In genomic region chr4:88008624-88009235, GRCh38 we compare ENCODE assay signal across 8 cellular contexts. TPM values are rescaled to one million over a fixed set of nuclear protein-coding genes. Genes with fewer than 3 reads are reported as not detected.
A peak's percentile ranks its signal among the peaks of the same experiment; 100 is the strongest.
DNase-seq lines count a peak whose midpoint lies in the region; ATAC-seq lines count a peak whose summit lies in the region.

No MANE protein-coding gene starts in this region.

- H3K4me1 ChIP-seq in ACC112 (ENCODE audit: control insufficient read depth, insufficient read depth, low read length, unreplicated experiment) (peaks cover 34% of the 10 kb centered on the region), iPS-15b (ENCODE audit: control insufficient read depth, insufficient read depth, low read length) (peaks cover 23% of the 10 kb centered on the region)

- H3K27ac ChIP-seq in ACC112 (ENCODE audit: low read depth, low read length): peak overlapping the region; percentile 48; the same call in 1 of the 2 replicates

- H3K4me1 Mint-ChIP-seq in activated T-helper 1 cell treated with anti-CD3 and anti-CD28 coated beads, Interleukin-12 subunit alpha, Interleukin-12 subunit beta, Interleukin-2, Interleukin-4 antibody, amounts not matched to agents 30 ng/mL and 10 ng/mL and 1 ng/mL, durations not matched to agents 14 hours and 24 hours and 36 hours (ENCODE audit: low read depth): peaks cover 50% of the 10 kb centered on the region
- peaks cover 30% of the 10 kb centered on the region for H3K4me1 Mint-ChIP-seq in stimulated activated memory B cell treated with anti-CD40 and anti-IgM and Interleukin-4, amounts not matched to agents 10 μg/mL and 1 μg/mL and 100 μg/mL, for 72 hours

- H3K27me3 ChIP-seq in ACC112 (ENCODE audit: insufficient read depth, low read length) (no peaks in the 10 kb centered on the region), iPS-15b (ENCODE audit: control insufficient read depth, insufficient read depth, low read length) (peaks cover 27% of the 10 kb centered on the region)

- peaks cover 5% of the 10 kb centered on the region for H3K36me3 Mint-ChIP-seq in activated T-helper 1 cell treated with anti-CD3 and anti-CD28 coated beads, Interleukin-12 subunit alpha, Interleukin-12 subunit beta, Interleukin-2, Interleukin-4 antibody, amounts not matched to agents 30 ng/mL and 10 ng/mL and 1 ng/mL, durations not matched to agents 14 hours and 24 hours and 36 hours (ENCODE audit: low read depth)
- H3K36me3 Mint-ChIP-seq in stimulated activated memory B cell treated with anti-CD40 and anti-IgM and Interleukin-4, amounts not matched to agents 10 μg/mL and 1 μg/mL and 100 μg/mL, for 72 hours: no peaks in the 10 kb centered on the region

- no peak for ATAC-seq in stimulated activated memory B cell treated with anti-CD40 and anti-IgM and Interleukin-4, amounts not matched to agents 10 μg/mL and 1 μg/mL and 100 μg/mL, for 72 hours

- H3K36me3 ChIP-seq in ACC112 (ENCODE audit: insufficient read depth, low read length): no peaks in the 10 kb centered on the region
- no peaks in the 10 kb centered on the region for H3K36me3 ChIP-seq in iPS-15b (ENCODE audit: control insufficient read depth, insufficient read depth, low read length)

- H3K4me3 ChIP-seq in ACC112 (ENCODE audit: low read depth, low read length) (peak overlapping the region; percentile 97), iPS-15b (ENCODE audit: low read depth, low read length) (peak overlapping the region; percentile 77)

- no peaks in the 10 kb centered on the region for H3K9me3 Mint-ChIP-seq in activated T-helper 1 cell treated with anti-CD3 and anti-CD28 coated beads, Interleukin-12 subunit alpha, Interleukin-12 subunit beta, Interleukin-2, Interleukin-4 antibody, amounts not matched to agents 30 ng/mL and 10 ng/mL and 1 ng/mL, durations not matched to agents 14 hours and 24 hours and 36 hours
- H3K9me3 Mint-ChIP-seq in stimulated activated memory B cell treated with anti-CD40 and anti-IgM and Interleukin-4, amounts not matched to agents 10 μg/mL and 1 μg/mL and 100 μg/mL, for 72 hours: no peaks in the 10 kb centered on the region

- peak overlapping the region; percentile 89 for H3K4me3 Mint-ChIP-seq in activated T-helper 1 cell treated with anti-CD3 and anti-CD28 coated beads, Interleukin-12 subunit alpha, Interleukin-12 subunit beta, Interleukin-2, Interleukin-4 antibody, amounts not matched to agents 30 ng/mL and 10 ng/mL and 1 ng/mL, durations not matched to agents 14 hours and 24 hours and 36 hours
- peak overlapping the region; percentile 89 for H3K4me3 Mint-ChIP-seq in stimulated activated memory B cell treated with anti-CD40 and anti-IgM and Interleukin-4, amounts not matched to agents 10 μg/mL and 1 μg/mL and 100 μg/mL, for 72 hours

- peaks cover 59% of the 10 kb centered on the region for H3K79me2 ChIP-seq in ACC112 (ENCODE audit: control insufficient read depth, insufficient read depth, low read length, unreplicated experiment)

- intact Hi-C loops in activated T-helper 1 cell treated with anti-CD3 and anti-CD28 coated beads, Interleukin-12 subunit alpha, Interleukin-12 subunit beta, Interleukin-2, Interleukin-4 antibody, amounts not matched to agents 30 ng/mL and 10 ng/mL and 1 ng/mL, durations not matched to agents 14 hours and 24 hours and 36 hours (cut with micrococcal nuclease): loop anchor here (2.0 to 10.0 kb wide), 8 partner anchors 274 to 1104 kb away; partner anchors contain the start of genes AFF1, HERC3, HERC5 and PPM1K
- intact Hi-C loops in posterior vena cava (cut with DNase I): no loop called here

- H3K27ac Mint-ChIP-seq in activated T-helper 1 cell treated with anti-CD3 and anti-CD28 coated beads, Interleukin-12 subunit alpha, Interleukin-12 subunit beta, Interleukin-2, Interleukin-4 antibody, amounts not matched to agents 30 ng/mL and 10 ng/mL and 1 ng/mL, durations not matched to agents 14 hours and 24 hours and 36 hours: peak overlapping the region; percentile 80
- H3K27ac Mint-ChIP-seq in stimulated activated memory B cell treated with anti-CD40 and anti-IgM and Interleukin-4, amounts not matched to agents 10 μg/mL and 1 μg/mL and 100 μg/mL, for 72 hours: peak overlapping the region; percentile 46

- H3K9me3 ChIP-seq in iPS-15b (ENCODE audit: control insufficient read depth, insufficient read depth, low read length): no peaks in the 10 kb centered on the region

- DNase-seq in HCEC 1CT: peak; percentile 10
- DNase-seq in activated T-helper 1 cell treated with anti-CD3 and anti-CD28 coated beads, Interleukin-12 subunit alpha, Interleukin-12 subunit beta, Interleukin-2, Interleukin-4 antibody, amounts not matched to agents 30 ng/mL and 10 ng/mL and 1 ng/mL, durations not matched to agents 14 hours and 24 hours and 36 hours (ENCODE audit: low spot score): no peak
- DNase-seq in cortex of kidney (lab: John Stamatoyannopoulos, UW): no peak
- no peak for DNase-seq in posterior vena cava (ENCODE audit: low spot score)
- no peak for DNase-seq in SKM-1 treated with dmso at 0.1 percent for 144 hours (lab: John Stamatoyannopoulos, UW; ENCODE audit: unreplicated experiment)

- peak overlapping the region; percentile 84 for H2AFZ ChIP-seq in ACC112 (ENCODE audit: low read length, unreplicated experiment)

- H3K27me3 Mint-ChIP-seq in activated T-helper 1 cell treated with anti-CD3 and anti-CD28 coated beads, Interleukin-12 subunit alpha, Interleukin-12 subunit beta, Interleukin-2, Interleukin-4 antibody, amounts not matched to agents 30 ng/mL and 10 ng/mL and 1 ng/mL, durations not matched to agents 14 hours and 24 hours and 36 hours (ENCODE audit: insufficient read depth): peaks cover 15% of the 10 kb centered on the region
- H3K27me3 Mint-ChIP-seq in stimulated activated memory B cell treated with anti-CD40 and anti-IgM and Interleukin-4, amounts not matched to agents 10 μg/mL and 1 μg/mL and 100 μg/mL, for 72 hours: no peaks in the 10 kb centered on the region

- no peak overlapping the region for H3K9ac ChIP-seq in iPS-15b (ENCODE audit: low read depth, low read length)

RNA-seq across cellular contexts. Expression of gene PKD2, which starts 1.3 kb away (rescaled TPM):
- total RNA-seq in activated T-helper 1 cell treated with anti-CD3 and anti-CD28 coated beads, Interleukin-12 subunit alpha, Interleukin-12 subunit beta, Interleukin-2, Interleukin-4 antibody, amounts not matched to agents 30 ng/mL and 10 ng/mL and 1 ng/mL, durations not matched to agents 14 hours and 24 hours and 36 hours: 10.1 and 11.7 TPM in 2 replicates
- 10 to 100 TPM; 58.1 to 93.8 TPM for total RNA-seq in posterior vena cava

RNA-seq across cellular contexts. Expression of gene SPP1, which starts 33.2 kb away (rescaled TPM):
- 0.24 and 1.0 TPM in 2 replicates for total RNA-seq in activated T-helper 1 cell treated with anti-CD3 and anti-CD28 coated beads, Interleukin-12 subunit alpha, Interleukin-12 subunit beta, Interleukin-2, Interleukin-4 antibody, amounts not matched to agents 30 ng/mL and 10 ng/mL and 1 ng/mL, durations not matched to agents 14 hours and 24 hours and 36 hours
- total RNA-seq in posterior vena cava: 100 to 1,000 TPM; 179 to 553 TPM

Comparison
In these comparisons a context has a peak if more than half of its experiments do, and no peak if none do; other contexts are left out.
1. RNA of gene SPP1, which starts 33.2 kb away (total RNA-seq): 179 to 553 TPM in posterior vena cava; 0.24 to 1.0 TPM in activated T-helper 1 cell treated with anti-CD3 and anti-CD28 coated beads, Interleukin-12 subunit alpha, Interleukin-12 subunit beta, Interleukin-2, Interleukin-4 antibody, amounts not matched to agents 30 ng/mL and 10 ng/mL and 1 ng/mL, durations not matched to agents 14 hours and 24 hours and 36 hours; every median in the first group is over 10 times any median in the second.